ENCODE assay signal across 1 cellular context in the genomic region with DNA sequence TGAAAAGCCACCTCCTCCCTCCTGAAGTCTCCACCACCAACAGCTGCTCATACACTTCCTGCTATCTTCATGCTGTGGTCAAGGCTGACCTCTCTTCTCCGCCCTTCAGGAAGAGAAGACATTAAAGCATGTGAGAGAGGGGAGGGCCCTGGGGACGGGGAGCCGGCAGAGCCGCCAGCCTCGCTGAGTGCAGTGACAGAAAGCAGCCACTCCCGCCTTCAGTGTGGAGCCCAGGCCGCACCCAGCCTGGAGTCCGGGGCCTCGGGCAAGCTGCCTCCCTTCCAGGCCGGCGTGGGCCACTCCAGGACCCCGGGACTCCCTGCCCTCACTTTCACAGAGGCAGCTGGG.
TF ChIP-seq lines count a peak whose summit lies in the region.

No MANE protein-coding gene starts in this region.

TF ChIP-seq in K562, 482 proteins besides CTCF, POLR2A, EP300 and RAD21 (continued from another document and continues in another):
- TF ChIP-seq, protein P1, sequence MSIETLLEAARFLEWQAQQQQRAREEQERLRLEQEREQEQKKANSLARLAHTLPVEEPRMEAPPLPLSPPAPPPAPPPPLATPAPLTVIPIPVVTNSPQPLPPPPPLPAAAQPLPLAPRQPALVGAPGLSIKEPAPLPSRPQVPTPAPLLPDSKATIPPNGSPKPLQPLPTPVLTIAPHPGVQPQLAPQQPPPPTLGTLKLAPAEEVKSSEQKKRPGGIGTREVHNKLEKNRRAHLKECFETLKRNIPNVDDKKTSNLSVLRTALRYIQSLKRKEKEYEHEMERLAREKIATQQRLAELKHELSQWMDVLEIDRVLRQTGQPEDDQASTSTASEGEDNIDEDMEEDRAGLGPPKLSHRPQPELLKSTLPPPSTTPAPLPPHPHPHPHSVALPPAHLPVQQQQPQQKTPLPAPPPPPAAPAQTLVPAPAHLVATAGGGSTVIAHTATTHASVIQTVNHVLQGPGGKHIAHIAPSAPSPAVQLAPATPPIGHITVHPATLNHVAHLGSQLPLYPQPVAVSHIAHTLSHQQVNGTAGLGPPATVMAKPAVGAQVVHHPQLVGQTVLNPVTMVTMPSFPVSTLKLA (conservative IDR thresholded peaks at IDR 0.05): peak in 1 of 2 experiments; percentile 22; a peak in 1 of 4 replicates
- TF ChIP-seq CBFA2T3 (IDR thresholded peaks at IDR 0.05): no peak
- TF ChIP-seq GABPA (tag; conservative IDR thresholded peaks at IDR 0.05; ENCODE audit: low read depth): peak; percentile 50; the same call in 1 of the 2 replicates
- no peak for TF ChIP-seq MCM7 (IDR thresholded peaks at IDR 0.05)
- TF ChIP-seq, protein P2, sequence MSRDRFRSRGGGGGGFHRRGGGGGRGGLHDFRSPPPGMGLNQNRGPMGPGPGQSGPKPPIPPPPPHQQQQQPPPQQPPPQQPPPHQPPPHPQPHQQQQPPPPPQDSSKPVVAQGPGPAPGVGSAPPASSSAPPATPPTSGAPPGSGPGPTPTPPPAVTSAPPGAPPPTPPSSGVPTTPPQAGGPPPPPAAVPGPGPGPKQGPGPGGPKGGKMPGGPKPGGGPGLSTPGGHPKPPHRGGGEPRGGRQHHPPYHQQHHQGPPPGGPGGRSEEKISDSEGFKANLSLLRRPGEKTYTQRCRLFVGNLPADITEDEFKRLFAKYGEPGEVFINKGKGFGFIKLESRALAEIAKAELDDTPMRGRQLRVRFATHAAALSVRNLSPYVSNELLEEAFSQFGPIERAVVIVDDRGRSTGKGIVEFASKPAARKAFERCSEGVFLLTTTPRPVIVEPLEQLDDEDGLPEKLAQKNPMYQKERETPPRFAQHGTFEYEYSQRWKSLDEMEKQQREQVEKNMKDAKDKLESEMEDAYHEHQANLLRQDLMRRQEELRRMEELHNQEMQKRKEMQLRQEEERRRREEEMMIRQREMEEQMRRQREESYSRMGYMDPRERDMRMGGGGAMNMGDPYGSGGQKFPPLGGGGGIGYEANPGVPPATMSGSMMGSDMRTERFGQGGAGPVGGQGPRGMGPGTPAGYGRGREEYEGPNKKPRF (IDR thresholded peaks at IDR 0.05; ENCODE audit: low read depth, low read length): no peak
- peak; percentile 39; the same call in 1 of the 2 replicates for TF ChIP-seq JUND (IDR thresholded peaks at IDR 0.05; ENCODE audit: borderline replicate concordance, low read depth, low read length)
- TF ChIP-seq JUND (tag; IDR thresholded peaks at IDR 0.05; ENCODE audit: borderline replicate concordance, low read depth, low read length): no peak; the same call in 2 of the 3 replicates
- no peak for TF ChIP-seq BMI1 (IDR thresholded peaks at IDR 0.05; ENCODE audit: low read length)
- TF ChIP-seq NFYB (IDR thresholded peaks at IDR 0.05; ENCODE audit: extremely low read depth, insufficient read length): no peak
- no peak for TF ChIP-seq KLF10 (CRISPR knock-in tag; IDR thresholded peaks at IDR 0.05)
- TF ChIP-seq, protein P3, sequence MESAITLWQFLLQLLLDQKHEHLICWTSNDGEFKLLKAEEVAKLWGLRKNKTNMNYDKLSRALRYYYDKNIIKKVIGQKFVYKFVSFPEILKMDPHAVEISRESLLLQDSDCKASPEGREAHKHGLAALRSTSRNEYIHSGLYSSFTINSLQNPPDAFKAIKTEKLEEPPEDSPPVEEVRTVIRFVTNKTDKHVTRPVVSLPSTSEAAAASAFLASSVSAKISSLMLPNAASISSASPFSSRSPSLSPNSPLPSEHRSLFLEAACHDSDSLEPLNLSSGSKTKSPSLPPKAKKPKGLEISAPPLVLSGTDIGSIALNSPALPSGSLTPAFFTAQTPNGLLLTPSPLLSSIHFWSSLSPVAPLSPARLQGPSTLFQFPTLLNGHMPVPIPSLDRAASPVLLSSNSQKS (CRISPR knock-in tag; IDR thresholded peaks at IDR 0.05): no peak
- TF ChIP-seq, protein P4, sequence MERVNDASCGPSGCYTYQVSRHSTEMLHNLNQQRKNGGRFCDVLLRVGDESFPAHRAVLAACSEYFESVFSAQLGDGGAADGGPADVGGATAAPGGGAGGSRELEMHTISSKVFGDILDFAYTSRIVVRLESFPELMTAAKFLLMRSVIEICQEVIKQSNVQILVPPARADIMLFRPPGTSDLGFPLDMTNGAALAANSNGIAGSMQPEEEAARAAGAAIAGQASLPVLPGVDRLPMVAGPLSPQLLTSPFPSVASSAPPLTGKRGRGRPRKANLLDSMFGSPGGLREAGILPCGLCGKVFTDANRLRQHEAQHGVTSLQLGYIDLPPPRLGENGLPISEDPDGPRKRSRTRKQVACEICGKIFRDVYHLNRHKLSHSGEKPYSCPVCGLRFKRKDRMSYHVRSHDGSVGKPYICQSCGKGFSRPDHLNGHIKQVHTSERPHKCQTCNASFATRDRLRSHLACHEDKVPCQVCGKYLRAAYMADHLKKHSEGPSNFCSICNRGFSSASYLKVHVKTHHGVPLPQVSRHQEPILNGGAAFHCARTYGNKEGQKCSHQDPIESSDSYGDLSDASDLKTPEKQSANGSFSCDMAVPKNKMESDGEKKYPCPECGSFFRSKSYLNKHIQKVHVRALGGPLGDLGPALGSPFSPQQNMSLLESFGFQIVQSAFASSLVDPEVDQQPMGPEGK (CRISPR knock-in tag; IDR thresholded peaks at IDR 0.05; ENCODE audit: borderline replicate concordance): no peak
- TF ChIP-seq BHLHE40 (IDR thresholded peaks at IDR 0.05; ENCODE audit: low read length): 0 out of 2 replicates have a peak, but pooled peaks have one; percentile 37
- TF ChIP-seq, protein P5, sequence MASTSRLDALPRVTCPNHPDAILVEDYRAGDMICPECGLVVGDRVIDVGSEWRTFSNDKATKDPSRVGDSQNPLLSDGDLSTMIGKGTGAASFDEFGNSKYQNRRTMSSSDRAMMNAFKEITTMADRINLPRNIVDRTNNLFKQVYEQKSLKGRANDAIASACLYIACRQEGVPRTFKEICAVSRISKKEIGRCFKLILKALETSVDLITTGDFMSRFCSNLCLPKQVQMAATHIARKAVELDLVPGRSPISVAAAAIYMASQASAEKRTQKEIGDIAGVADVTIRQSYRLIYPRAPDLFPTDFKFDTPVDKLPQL (IDR thresholded peaks at IDR 0.05; ENCODE audit: extremely low read depth, insufficient read length): no peak
- TF ChIP-seq, protein P6, sequence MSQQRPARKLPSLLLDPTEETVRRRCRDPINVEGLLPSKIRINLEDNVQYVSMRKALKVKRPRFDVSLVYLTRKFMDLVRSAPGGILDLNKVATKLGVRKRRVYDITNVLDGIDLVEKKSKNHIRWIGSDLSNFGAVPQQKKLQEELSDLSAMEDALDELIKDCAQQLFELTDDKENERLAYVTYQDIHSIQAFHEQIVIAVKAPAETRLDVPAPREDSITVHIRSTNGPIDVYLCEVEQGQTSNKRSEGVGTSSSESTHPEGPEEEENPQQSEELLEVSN (IDR thresholded peaks at IDR 0.05; ENCODE audit: borderline replicate concordance in 1 of 2, extremely low read depth in 1 of 2, insufficient read depth in 1 of 2, insufficient read length in 1 of 2, low read depth in 1 of 2, low read length in 1 of 2, poor library complexity in 1 of 2, severe bottlenecking in 1 of 2): peak in 1 of 2 experiments; percentile 35
- TF ChIP-seq, protein P7, sequence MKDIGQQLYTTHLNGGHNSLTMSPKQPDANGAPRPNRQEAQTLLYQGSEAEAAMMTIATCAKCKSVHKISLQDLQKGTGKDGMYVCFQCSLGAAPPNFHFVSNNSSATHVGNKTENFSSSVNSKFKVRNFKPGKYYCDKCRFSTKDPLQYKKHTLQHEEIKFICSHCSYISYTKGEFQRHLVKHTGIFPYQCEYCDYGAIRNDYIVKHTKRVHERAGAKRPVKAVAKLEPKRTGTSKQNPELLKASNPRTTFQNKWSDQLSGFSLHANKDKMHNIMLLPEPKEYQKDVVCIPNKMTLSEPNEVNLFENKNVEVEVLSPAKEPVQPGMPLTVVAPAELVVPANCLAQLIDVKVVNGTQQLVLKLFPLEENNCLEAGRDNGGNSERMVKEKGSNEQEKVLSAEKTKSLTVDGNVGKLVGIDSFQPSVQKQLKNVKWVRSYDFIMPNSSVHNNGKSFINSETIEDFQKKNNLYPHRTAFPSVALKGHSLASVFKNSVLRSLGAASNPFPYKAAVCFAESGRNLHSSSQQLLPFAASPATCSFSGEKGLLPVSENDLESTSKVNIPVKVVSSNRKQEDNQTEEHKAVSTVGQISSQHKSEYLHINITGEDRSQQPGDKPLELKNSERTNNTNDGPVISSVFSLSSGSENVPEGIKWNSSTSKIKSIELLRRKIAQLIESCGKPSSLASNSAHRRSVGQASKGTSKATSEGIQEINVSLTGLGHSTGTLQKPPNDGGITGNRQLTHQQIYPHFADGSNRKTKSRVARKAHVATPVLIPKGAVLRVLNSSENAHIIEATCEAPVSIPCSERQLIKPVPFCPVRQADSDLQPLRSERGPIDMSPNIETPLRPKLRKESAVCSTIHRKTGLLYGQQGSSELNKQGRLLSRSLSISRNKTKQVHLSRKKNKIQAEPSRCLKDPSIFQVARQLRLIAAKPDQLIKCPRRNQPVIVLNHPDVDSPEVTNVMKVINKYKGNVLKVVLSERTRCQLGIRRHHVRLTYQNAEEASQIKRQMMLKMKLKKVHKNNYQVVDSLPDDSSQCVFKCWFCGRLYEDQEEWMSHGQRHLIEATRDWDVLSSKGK (CRISPR knock-in tag; IDR thresholded peaks at IDR 0.05): no peak
- TF ChIP-seq ESRRB (CRISPR knock-in tag; IDR thresholded peaks at IDR 0.05; ENCODE audit: borderline replicate concordance): no peak
- TF ChIP-seq, protein P8, sequence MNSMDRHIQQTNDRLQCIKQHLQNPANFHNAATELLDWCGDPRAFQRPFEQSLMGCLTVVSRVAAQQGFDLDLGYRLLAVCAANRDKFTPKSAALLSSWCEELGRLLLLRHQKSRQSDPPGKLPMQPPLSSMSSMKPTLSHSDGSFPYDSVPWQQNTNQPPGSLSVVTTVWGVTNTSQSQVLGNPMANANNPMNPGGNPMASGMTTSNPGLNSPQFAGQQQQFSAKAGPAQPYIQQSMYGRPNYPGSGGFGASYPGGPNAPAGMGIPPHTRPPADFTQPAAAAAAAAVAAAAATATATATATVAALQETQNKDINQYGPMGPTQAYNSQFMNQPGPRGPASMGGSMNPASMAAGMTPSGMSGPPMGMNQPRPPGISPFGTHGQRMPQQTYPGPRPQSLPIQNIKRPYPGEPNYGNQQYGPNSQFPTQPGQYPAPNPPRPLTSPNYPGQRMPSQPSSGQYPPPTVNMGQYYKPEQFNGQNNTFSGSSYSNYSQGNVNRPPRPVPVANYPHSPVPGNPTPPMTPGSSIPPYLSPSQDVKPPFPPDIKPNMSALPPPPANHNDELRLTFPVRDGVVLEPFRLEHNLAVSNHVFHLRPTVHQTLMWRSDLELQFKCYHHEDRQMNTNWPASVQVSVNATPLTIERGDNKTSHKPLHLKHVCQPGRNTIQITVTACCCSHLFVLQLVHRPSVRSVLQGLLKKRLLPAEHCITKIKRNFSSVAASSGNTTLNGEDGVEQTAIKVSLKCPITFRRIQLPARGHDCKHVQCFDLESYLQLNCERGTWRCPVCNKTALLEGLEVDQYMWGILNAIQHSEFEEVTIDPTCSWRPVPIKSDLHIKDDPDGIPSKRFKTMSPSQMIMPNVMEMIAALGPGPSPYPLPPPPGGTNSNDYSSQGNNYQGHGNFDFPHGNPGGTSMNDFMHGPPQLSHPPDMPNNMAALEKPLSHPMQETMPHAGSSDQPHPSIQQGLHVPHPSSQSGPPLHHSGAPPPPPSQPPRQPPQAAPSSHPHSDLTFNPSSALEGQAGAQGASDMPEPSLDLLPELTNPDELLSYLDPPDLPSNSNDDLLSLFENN (IDR thresholded peaks at IDR 0.05; ENCODE audit: low read depth in 2 of 2, low read length in 2 of 2): no peak
- TF ChIP-seq SRSF1 (IDR thresholded peaks at IDR 0.05; ENCODE audit: low read depth, low read length): no peak
- TF ChIP-seq RUNX1 (IDR thresholded peaks at IDR 0.05; ENCODE audit: low read depth): no peak
- no peak for TF ChIP-seq ZNF12 (CRISPR knock-in tag; IDR thresholded peaks at IDR 0.05)
- no peak for TF ChIP-seq GABPB1 (CRISPR knock-in tag; IDR thresholded peaks at IDR 0.05)
- TF ChIP-seq, protein P9, sequence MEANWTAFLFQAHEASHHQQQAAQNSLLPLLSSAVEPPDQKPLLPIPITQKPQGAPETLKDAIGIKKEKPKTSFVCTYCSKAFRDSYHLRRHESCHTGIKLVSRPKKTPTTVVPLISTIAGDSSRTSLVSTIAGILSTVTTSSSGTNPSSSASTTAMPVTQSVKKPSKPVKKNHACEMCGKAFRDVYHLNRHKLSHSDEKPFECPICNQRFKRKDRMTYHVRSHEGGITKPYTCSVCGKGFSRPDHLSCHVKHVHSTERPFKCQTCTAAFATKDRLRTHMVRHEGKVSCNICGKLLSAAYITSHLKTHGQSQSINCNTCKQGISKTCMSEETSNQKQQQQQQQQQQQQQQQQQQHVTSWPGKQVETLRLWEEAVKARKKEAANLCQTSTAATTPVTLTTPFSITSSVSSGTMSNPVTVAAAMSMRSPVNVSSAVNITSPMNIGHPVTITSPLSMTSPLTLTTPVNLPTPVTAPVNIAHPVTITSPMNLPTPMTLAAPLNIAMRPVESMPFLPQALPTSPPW (CRISPR knock-in tag; IDR thresholded peaks at IDR 0.05): peak; percentile 76
- TF ChIP-seq, protein P10, sequence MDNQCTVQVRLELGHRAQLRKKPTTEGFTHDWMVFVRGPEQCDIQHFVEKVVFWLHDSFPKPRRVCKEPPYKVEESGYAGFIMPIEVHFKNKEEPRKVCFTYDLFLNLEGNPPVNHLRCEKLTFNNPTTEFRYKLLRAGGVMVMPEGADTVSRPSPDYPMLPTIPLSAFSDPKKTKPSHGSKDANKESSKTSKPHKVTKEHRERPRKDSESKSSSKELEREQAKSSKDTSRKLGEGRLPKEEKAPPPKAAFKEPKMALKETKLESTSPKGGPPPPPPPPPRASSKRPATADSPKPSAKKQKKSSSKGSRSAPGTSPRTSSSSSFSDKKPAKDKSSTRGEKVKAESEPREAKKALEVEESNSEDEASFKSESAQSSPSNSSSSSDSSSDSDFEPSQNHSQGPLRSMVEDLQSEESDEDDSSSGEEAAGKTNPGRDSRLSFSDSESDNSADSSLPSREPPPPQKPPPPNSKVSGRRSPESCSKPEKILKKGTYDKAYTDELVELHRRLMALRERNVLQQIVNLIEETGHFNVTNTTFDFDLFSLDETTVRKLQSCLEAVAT (IDR thresholded peaks at IDR 0.05): no peak
- TF ChIP-seq MTA1 (IDR thresholded peaks at IDR 0.05; ENCODE audit: borderline replicate concordance): no peak
- TF ChIP-seq POLR2H (tag; IDR thresholded peaks at IDR 0.05; ENCODE audit: low read depth): no peak
- TF ChIP-seq ETV5 (CRISPR knock-in tag; IDR thresholded peaks at IDR 0.05; ENCODE audit: low read depth): 0 out of 2 replicates have a peak, but pooled peaks have one; percentile 64
- TF ChIP-seq, protein P11, sequence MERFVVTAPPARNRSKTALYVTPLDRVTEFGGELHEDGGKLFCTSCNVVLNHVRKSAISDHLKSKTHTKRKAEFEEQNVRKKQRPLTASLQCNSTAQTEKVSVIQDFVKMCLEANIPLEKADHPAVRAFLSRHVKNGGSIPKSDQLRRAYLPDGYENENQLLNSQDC (CRISPR knock-in tag; IDR thresholded peaks at IDR 0.05): no peak
- TF ChIP-seq NELFE (IDR thresholded peaks at IDR 0.05; ENCODE audit: insufficient read depth, insufficient read length): no peak
- TF ChIP-seq, protein P12, sequence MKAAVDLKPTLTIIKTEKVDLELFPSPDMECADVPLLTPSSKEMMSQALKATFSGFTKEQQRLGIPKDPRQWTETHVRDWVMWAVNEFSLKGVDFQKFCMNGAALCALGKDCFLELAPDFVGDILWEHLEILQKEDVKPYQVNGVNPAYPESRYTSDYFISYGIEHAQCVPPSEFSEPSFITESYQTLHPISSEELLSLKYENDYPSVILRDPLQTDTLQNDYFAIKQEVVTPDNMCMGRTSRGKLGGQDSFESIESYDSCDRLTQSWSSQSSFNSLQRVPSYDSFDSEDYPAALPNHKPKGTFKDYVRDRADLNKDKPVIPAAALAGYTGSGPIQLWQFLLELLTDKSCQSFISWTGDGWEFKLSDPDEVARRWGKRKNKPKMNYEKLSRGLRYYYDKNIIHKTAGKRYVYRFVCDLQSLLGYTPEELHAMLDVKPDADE (conservative IDR thresholded peaks at IDR 0.05; ENCODE audit: control insufficient read depth, low read depth, low read length): no peak
- TF ChIP-seq HCFC1 (IDR thresholded peaks at IDR 0.05; ENCODE audit: low read depth, low read length): no peak
- TF ChIP-seq PRPF4 (IDR thresholded peaks at IDR 0.05; ENCODE audit: insufficient read depth, low read depth, low read length, poor library complexity, severe bottlenecking): no peak
